ENCODE assay signal across 9 cellular contexts in the genomic region with DNA sequence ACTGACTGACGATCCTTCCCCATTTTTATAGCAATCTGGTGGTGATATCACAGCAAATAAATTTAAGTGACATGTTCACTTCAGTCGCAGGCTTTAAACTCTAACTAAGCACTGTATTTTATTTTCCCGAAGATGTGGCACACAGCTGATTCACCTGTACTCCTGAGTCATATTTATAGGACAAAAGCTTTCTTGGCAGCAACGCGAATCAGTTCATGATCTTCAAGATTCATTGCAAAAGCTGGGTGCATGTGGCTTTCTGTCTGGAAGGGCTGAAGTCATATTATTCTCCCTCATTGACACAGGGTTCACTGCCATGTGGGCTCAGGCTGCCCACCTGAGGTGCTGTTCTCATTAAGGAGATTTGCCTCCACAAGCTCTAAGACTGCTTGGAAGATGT.
"Had no signal": no experiment of that assay in that cellular context is flagged by ENCODE, and none has a peak within 500 bp of the region (broad histone marks: within the 10 kb centered on the region; RNA-seq: fewer than 3 reads in every experiment).

No MANE protein-coding gene starts in this region.

- H3K4me3 ChIP-seq: GM23248, HAP-1 had no signal

- H3K4me1 Mint-ChIP-seq: IgD-negative memory B cell had no signal

- H3K9me3 ChIP-seq: HAP-1 had no signal

- H3K4me3 Mint-ChIP-seq: HFFc6, IgD-negative memory B cell had no signal

- H3K27ac ChIP-seq: GM23248, HL-60 had no signal

- ATAC-seq: HCT116, HepG2 had no signal

- H3K36me3 ChIP-seq: HAP-1 had no signal

- H3K4me1 ChIP-seq: HAP-1 had no signal

- DNase-seq: GM23248, GOT3, H7, HFFc6 had no signal

- H3K9ac ChIP-seq: GM23248 had no signal

- H3K27ac Mint-ChIP-seq: HFFc6, IgD-negative memory B cell had no signal

- H2AFZ ChIP-seq: GM23248 had no signal
